In the genomic region with DNA sequence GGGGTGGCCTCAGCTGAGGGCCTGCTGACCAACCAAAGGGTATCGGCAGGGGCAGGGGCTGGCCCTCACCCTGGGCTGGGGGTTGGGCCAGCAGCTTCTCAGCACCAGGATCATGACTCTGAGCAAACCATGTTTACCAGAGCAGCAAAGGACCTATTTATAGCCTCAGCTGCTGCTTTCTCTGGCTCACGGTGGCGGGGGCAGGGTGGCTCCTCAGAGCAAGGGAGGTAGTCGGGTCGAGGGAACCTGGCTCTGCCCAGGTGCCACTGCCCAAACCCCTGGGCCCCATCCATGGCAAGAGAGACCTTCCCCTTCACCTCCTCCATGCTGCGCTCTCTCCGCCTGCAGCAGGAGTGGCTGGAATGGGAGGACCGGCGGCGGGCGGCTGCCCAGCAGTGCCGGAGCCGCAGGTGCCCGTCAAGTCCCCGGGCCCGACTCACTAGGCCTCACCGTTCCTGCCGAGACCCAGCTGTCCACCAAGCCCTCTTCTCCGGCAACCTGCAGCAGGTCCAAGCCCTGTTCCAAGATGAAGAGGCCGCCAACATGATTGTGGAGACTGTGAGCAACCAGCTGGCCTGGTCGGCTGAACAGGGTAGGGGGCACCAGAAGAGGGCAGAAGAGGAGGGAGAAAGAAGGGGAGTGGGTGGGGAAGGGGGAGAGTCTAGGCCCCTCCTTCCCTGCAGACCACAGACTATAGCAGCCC, we compare ENCODE assay signal across 11 cellular contexts. TPM values are rescaled to one million over a fixed set of nuclear protein-coding genes. Genes with fewer than 3 reads are reported as not detected.
DNase-seq lines count a peak whose midpoint lies in the region; ATAC-seq, FAIRE-seq and TF ChIP-seq lines count a peak whose summit lies in the region.
"Had no signal": no experiment of that assay in that cellular context is flagged by ENCODE, and none has a peak within 500 bp of the region (broad histone marks: within the 10 kb centered on the region; RNA-seq: fewer than 3 reads in every experiment).

A gene with protein sequence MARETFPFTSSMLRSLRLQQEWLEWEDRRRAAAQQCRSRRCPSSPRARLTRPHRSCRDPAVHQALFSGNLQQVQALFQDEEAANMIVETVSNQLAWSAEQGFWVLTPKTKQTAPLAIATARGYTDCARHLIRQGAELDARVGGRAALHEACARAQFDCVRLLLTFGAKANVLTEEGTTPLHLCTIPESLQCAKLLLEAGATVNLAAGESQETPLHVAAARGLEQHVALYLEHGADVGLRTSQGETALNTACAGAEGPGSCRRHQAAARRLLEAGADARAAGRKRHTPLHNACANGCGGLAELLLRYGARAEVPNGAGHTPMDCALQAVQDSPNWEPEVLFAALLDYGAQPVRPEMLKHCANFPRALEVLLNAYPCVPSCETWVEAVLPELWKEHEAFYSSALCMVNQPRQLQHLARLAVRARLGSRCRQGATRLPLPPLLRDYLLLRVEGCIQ (plus strand): TSS at position 206 of the 703 bp plus-strand sequence. CDS start 86 bp downstream, at position 292.

- peak; percentile 13 for TF ChIP-seq CTCF in retinal pigment epithelial cell (conservative IDR thresholded peaks at IDR 0.05; ENCODE audit: low read depth, low read length)
- TF ChIP-seq CTCF in mesothelial cell of epicardium (IDR thresholded peaks at IDR 0.05; ENCODE audit: unreplicated experiment), result no peak

- peaks cover 3% of the 10 kb centered on the region for H3K36me3 Mint-ChIP-seq in mesothelial cell of epicardium

- H3K4me1 Mint-ChIP-seq in mesothelial cell of epicardium, result peaks cover 9% of the 10 kb centered on the region

- ATAC-seq in left cardiac atrium (peak; percentile 69 to 73), GM21723 (IDR thresholded peaks at IDR 0.05; ENCODE audit: unreplicated experiment) (no peak)
- ATAC-seq: PC-3 had no signal

- H3K4me3 ChIP-seq in SJCRH30 (no peak within 1 kb of the TSS), retinal pigment epithelial cell (ENCODE audit: low read length) (peak within 1 kb of the TSS; percentile 28)

- peaks cover 5% of the 10 kb centered on the region; the same call in 1 of the 2 replicates for H3K27me3 ChIP-seq in SJCRH30

- no peak within 1 kb of the TSS for H3K27ac ChIP-seq in SJCRH30

- FAIRE-seq in H54 (lab: Jason Lieb, UNC), result no peak

- no peaks in the 10 kb centered on the region for H3K27me3 Mint-ChIP-seq in mesothelial cell of epicardium (ENCODE audit: low read depth)

- peaks cover 16% of the 10 kb centered on the region for H3K4me1 ChIP-seq in SJCRH30

- DNase-seq in H54 (ENCODE audit: insufficient read length, low spot score) (no peak), SJCRH30 (peak; percentile 34 to 50), left cardiac atrium (peak; percentile 46), retinal pigment epithelial cell (ENCODE audit: low read depth) (peak; percentile 38), mesothelial cell of epicardium (ENCODE audit: low spot score in 2 of 2, unreplicated experiment in 2 of 2) (no peak), NCI-H526 treated with DMSO at 0.1 percent for 48 hours (lab: John Stamatoyannopoulos, UW) (no peak), midbrain (lab: John Stamatoyannopoulos, UW) (no peak)
- DNase-seq: head of caudate nucleus; PC-3; stimulated activated CD4-positive, alpha-beta T cell treated with anti-CD3 and anti-CD28 coated beads, Interleukin-2, amount 100 ng/mL, for 24 hours had no signal

- 0 out of 2 replicates have a peak, but pooled peaks have one; percentile 22 for TF ChIP-seq POLR2A in H54 (IDR thresholded peaks at IDR 0.05; ENCODE audit: low read depth, low read length)

- intact Hi-C loops in left cardiac atrium (cut with DNase I), result no loop called here

- no peaks in the 10 kb centered on the region for H3K9me3 ChIP-seq in SJCRH30 (replicated peaks)

- H3K27ac Mint-ChIP-seq in mesothelial cell of epicardium, result no peak within 1 kb of the TSS

- H3K36me3 ChIP-seq in SJCRH30, result no peaks in the 10 kb centered on the region

- no peak within 1 kb of the TSS for H3K4me3 Mint-ChIP-seq in mesothelial cell of epicardium

- no peaks in the 10 kb centered on the region for H3K9me3 Mint-ChIP-seq in mesothelial cell of epicardium

RNA-seq across cellular contexts. Expression of the gene that starts here (rescaled TPM):
- not detected in 2 replicates for total RNA-seq in SJCRH30 (2014; rRNA removed; shearing (Covaris generic))
- 1 to 10 TPM; 4.9 to 8.7 TPM for total RNA-seq in left cardiac atrium
- 0.14 to 0.16 TPM in 2 of 3 replicates, not detected in the other for total RNA-seq in mesothelial cell of epicardium

Comparison
In these comparisons a context has a peak if more than half of its experiments do, and no peak if none do; other contexts are left out.
1. Peak in DNase-seq in SJCRH30; RNA of the gene not detected or under 1 TPM.
2. DNase-seq: peak in left cardiac atrium (single experiment) and retinal pigment epithelial cell (single experiment); none in H54 (single experiment), mesothelial cell of epicardium (0 of 2), NCI-H526 treated with DMSO at 0.1 percent for 48 hours (single experiment) and midbrain (single experiment).